ENCODE assay signal across 15 cellular contexts in the genomic region with DNA sequence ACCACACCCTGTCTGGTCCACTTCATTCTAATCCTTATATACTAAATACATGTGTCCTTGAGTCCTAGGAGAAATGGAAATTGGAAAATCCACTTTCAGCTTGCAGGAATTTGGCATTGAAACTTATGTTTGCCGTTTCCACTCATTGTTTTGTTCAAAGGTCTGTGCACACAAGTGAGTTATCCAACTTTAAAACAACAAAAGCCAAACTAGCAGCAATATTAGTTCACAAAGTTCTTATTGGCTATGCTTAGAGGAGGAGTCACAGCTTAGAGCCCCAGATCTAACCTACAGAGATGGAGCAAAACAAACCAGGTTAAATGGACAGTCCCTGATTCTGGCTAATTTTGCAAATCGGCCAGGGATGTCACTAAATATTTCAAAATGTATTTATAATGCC. TPM values are rescaled to one million over a fixed set of nuclear protein-coding genes. Genes with fewer than 3 reads are reported as not detected.
A peak's percentile ranks its signal among the peaks of the same experiment; 100 is the strongest.
DNase-seq lines count a peak whose midpoint lies in the region; ATAC-seq and TF ChIP-seq lines count a peak whose summit lies in the region.
"Had no signal": no experiment of that assay in that cellular context is flagged by ENCODE, and none has a peak within 500 bp of the region (broad histone marks: within the 10 kb centered on the region; RNA-seq: fewer than 3 reads in every experiment).

No MANE protein-coding gene starts in this region.

- intact Hi-C loops in left ventricle myocardium inferior (cut with micrococcal nuclease) = no loop called here
- intact Hi-C loops in Right ventricle myocardium inferior (cut with DNase I) = no loop called here
- intact Hi-C loops in esophagus muscularis mucosa (cut with DNase I) = no loop called here

- 65% methylated on average over 2 of the region's 2 CpGs for WGBS in esophagus muscularis mucosa

- no peak overlapping the region for H3K4me3 Mint-ChIP-seq in activated naive CD8-positive, alpha-beta T cell treated with anti-CD3 and anti-CD28 coated beads for 36 hours
- H3K4me3 Mint-ChIP-seq: B cell; CD4-positive, CD25-positive, alpha-beta regulatory T cell had no signal

- H3K36me3 Mint-ChIP-seq in activated naive CD8-positive, alpha-beta T cell treated with anti-CD3 and anti-CD28 coated beads for 36 hours = no peaks in the 10 kb centered on the region

- no peak for TF ChIP-seq CTCF in left ventricle myocardium inferior (IDR thresholded peaks at IDR 0.05; ENCODE audit: borderline replicate concordance)
- no peak for TF ChIP-seq CTCF in esophagus muscularis mucosa (IDR thresholded peaks at IDR 0.05)

- peaks cover 33% of the 10 kb centered on the region for H3K4me1 ChIP-seq in left ventricle myocardium inferior
- peaks cover 0 to 8% (median 2%) of the 10 kb centered on the region in 4 donors for H3K4me1 ChIP-seq in esophagus muscularis mucosa
- H3K4me1 ChIP-seq: HAP-1 had no signal

- H3K27me3 ChIP-seq in left ventricle myocardium inferior (ENCODE audit: low read depth) (no peaks in the 10 kb centered on the region), esophagus muscularis mucosa (no peaks in the 10 kb centered on the region)
- H3K27me3 ChIP-seq: BLaER1 treated with 17β-estradiol and CSF1 and Interleukin-3, amounts not matched to agents 10 nM and 100 nM had no signal

- ATAC-seq in Right ventricle myocardium inferior (no peak), GM21737 (IDR thresholded peaks at IDR 0.05; ENCODE audit: unreplicated experiment) (no peak), GM19351 (IDR thresholded peaks at IDR 0.05; ENCODE audit: unreplicated experiment) (no peak)

- DNase-seq in left ventricle myocardium inferior (no peak), Right ventricle myocardium inferior (ENCODE audit: missing footprints) (no peak), esophagus muscularis mucosa (ENCODE audit: extremely low spot score) (peak; percentile 7), SHP77 treated with DMSO at 0.1 percent for 48 hours (lab: John Stamatoyannopoulos, UW) (no peak)
- DNase-seq in activated naive CD8-positive, alpha-beta T cell treated with anti-CD3 and anti-CD28 coated beads for 36 hours = no peak
- DNase-seq: CD4-positive, CD25-positive, alpha-beta regulatory T cell; DMS153; DMS79; GDM1; GM23248 had no signal

- H3K9me3 ChIP-seq in left ventricle myocardium inferior (replicated peaks) (no peaks in the 10 kb centered on the region), esophagus muscularis mucosa (no peaks in the 10 kb centered on the region)
- H3K9me3 ChIP-seq: BLaER1 treated with 17β-estradiol and CSF1 and Interleukin-3, amounts not matched to agents 10 nM and 100 nM; HAP-1 had no signal

- H3K27ac ChIP-seq in left ventricle myocardium inferior (replicated peaks) (peak overlapping the region; percentile 45), esophagus muscularis mucosa (replicated peaks in 1 of 4) (no peak overlapping the region)
- H3K27ac ChIP-seq: BLaER1 treated with 17β-estradiol and CSF1 and Interleukin-3, amounts not matched to agents 10 nM and 100 nM; GM23248 had no signal

- H3K4me3 ChIP-seq in left ventricle myocardium inferior (no peak overlapping the region), esophagus muscularis mucosa (no peak overlapping the region)
- H3K4me3 ChIP-seq: BLaER1 treated with 17β-estradiol and CSF1 and Interleukin-3, amounts not matched to agents 10 nM and 100 nM; GM23248; HAP-1 had no signal

- H3K27ac Mint-ChIP-seq in activated naive CD8-positive, alpha-beta T cell treated with anti-CD3 and anti-CD28 coated beads for 36 hours = peak overlapping the region; percentile 65
- H3K27ac Mint-ChIP-seq: B cell; CD4-positive, CD25-positive, alpha-beta regulatory T cell had no signal

- H3K36me3 ChIP-seq in left ventricle myocardium inferior = peaks cover 94% of the 10 kb centered on the region
- H3K36me3 ChIP-seq in esophagus muscularis mucosa = peaks cover 5 to 94% (median 35%) of the 10 kb centered on the region in 4 donors
- H3K36me3 ChIP-seq: BLaER1 treated with 17β-estradiol and CSF1 and Interleukin-3, amounts not matched to agents 10 nM and 100 nM; HAP-1 had no signal

- TF ChIP-seq EP300 in esophagus muscularis mucosa (IDR thresholded peaks at IDR 0.05) = no peak

- peaks cover 15% of the 10 kb centered on the region for H3K4me1 Mint-ChIP-seq in activated naive CD8-positive, alpha-beta T cell treated with anti-CD3 and anti-CD28 coated beads for 36 hours

- no peaks in the 10 kb centered on the region for H3K9me3 Mint-ChIP-seq in activated naive CD8-positive, alpha-beta T cell treated with anti-CD3 and anti-CD28 coated beads for 36 hours

- no peak for TF ChIP-seq POLR2A in esophagus muscularis mucosa (IDR thresholded peaks at IDR 0.05; ENCODE audit: low read depth)

- H3K27me3 Mint-ChIP-seq in activated naive CD8-positive, alpha-beta T cell treated with anti-CD3 and anti-CD28 coated beads for 36 hours = no peaks in the 10 kb centered on the region
- H3K27me3 Mint-ChIP-seq: B cell; CD4-positive, CD25-positive, alpha-beta regulatory T cell had no signal

RNA-seq across cellular contexts. Expression of a gene that starts 44.6 kb away (rescaled TPM):
- total RNA-seq in left ventricle myocardium inferior (7.0 TPM), Right ventricle myocardium inferior (5.7 TPM), esophagus muscularis mucosa (10 to 100 TPM; 18.5 to 23.2 (median 19.9) TPM)
- total RNA-seq in activated naive CD8-positive, alpha-beta T cell treated with anti-CD3 and anti-CD28 coated beads for 36 hours = 1 to 10 TPM; 3.2 to 4.6 TPM
- total RNA-seq: GM23248 had no signal
